10 cellular contexts compared by ENCODE assay signal in genomic region chr12:130281157-130281799, GRCh38. TPM values are rescaled to one million over a fixed set of nuclear protein-coding genes. Genes with fewer than 3 reads are reported as not detected.
A peak's percentile ranks its signal among the peaks of the same experiment; 100 is the strongest.
DNase-seq lines count a peak whose midpoint lies in the region; ATAC-seq and TF ChIP-seq lines count a peak whose summit lies in the region.
"Had no signal": no experiment of that assay in that cellular context is flagged by ENCODE, and none has a peak within 500 bp of the region (broad histone marks: within the 10 kb centered on the region; RNA-seq: fewer than 3 reads in every experiment).

No MANE protein-coding gene starts in this region.

- no peaks in the 10 kb centered on the region for H3K79me2 ChIP-seq in PC-9 (ENCODE audit: low read depth)

- H3F3A ChIP-seq in PC-9 (ENCODE audit: insufficient read depth, low read depth): no peaks in the 10 kb centered on the region

- no peaks in the 10 kb centered on the region for H3K4me1 ChIP-seq in PC-9 (replicated peaks; ENCODE audit: insufficient read depth)

- no peaks in the 10 kb centered on the region for H3K36me3 ChIP-seq in PC-9 (ENCODE audit: low read depth)

- 0 out of 2 replicates have a peak, but pooled peaks cover 3% of the 10 kb centered on the region for H3K27me3 ChIP-seq in PC-9 (ENCODE audit: insufficient read depth, low read depth)

- DNase-seq in EH (ENCODE audit: low read depth) (peak; percentile 1), PC-9 (peak in 1 of 2 experiments; percentile 9), dermis blood vessel endothelial cell (peak; percentile 3), nephron progenitor cell (peak; percentile 75), COR-L47 (lab: John Stamatoyannopoulos, UW) (no peak)

- no peak overlapping the region for H3K4me3 ChIP-seq in PC-9

- H3K9me2 ChIP-seq in PC-9 (ENCODE audit: insufficient read depth): no peaks in the 10 kb centered on the region

- H3K27ac ChIP-seq in PC-9: no peak overlapping the region

- peaks cover 11% of the 10 kb centered on the region for H3K27me3 Mint-ChIP-seq in nephron progenitor cell (ENCODE audit: low read depth, poor library complexity)
- H3K27me3 Mint-ChIP-seq: IgD-negative memory B cell had no signal

- POLR2A ChIA-PET in PC-9 (lab: Charles Lee; ENCODE audit: unreplicated experiment): no interaction called here

- H3K9me3 Mint-ChIP-seq in nephron progenitor cell: peaks cover 43% of the 10 kb centered on the region

- H3K27ac Mint-ChIP-seq in nephron progenitor cell: no peak overlapping the region
- H3K27ac Mint-ChIP-seq: IgD-negative memory B cell had no signal

- H3K9me3 ChIP-seq in PC-9 (ENCODE audit: insufficient read depth, low read depth): no peaks in the 10 kb centered on the region

- intact Hi-C loops in PC-9 (cut with micrococcal nuclease; ENCODE audit: unreplicated experiment): no loop called here

- no peaks in the 10 kb centered on the region for H4K20me1 ChIP-seq in PC-9 (ENCODE audit: insufficient read depth)

- peaks cover 9% of the 10 kb centered on the region for H3K36me3 Mint-ChIP-seq in nephron progenitor cell (ENCODE audit: low read depth)
- H3K36me3 Mint-ChIP-seq: IgD-negative memory B cell had no signal

- no TSS peak for BruUV-seq in PC-9 (replicated peaks; lab: Mats Ljungman, UMichigan)

- peaks cover 10% of the 10 kb centered on the region for H3K4me1 Mint-ChIP-seq in nephron progenitor cell
- H3K4me1 Mint-ChIP-seq: IgD-negative memory B cell had no signal

- TF ChIP-seq CTCF in PC-9 (conservative IDR thresholded peaks at IDR 0.05) (peak; percentile 56), nephron progenitor cell (IDR thresholded peaks at IDR 0.05) (peak; percentile 76)

- CTCF ChIA-PET in PC-9 (lab: Charles Lee): no interaction called here

- no peak overlapping the region for H3K4me2 ChIP-seq in PC-9

- no peak overlapping the region for H3K4me3 Mint-ChIP-seq in nephron progenitor cell
- H3K4me3 Mint-ChIP-seq: IgD-negative memory B cell had no signal

- ATAC-seq in GM18861 (IDR thresholded peaks at IDR 0.05; ENCODE audit: unreplicated experiment): no peak
- no peak for ATAC-seq in GM19397 (IDR thresholded peaks at IDR 0.05; ENCODE audit: unreplicated experiment)
- ATAC-seq in HG03432 (IDR thresholded peaks at IDR 0.05; ENCODE audit: unreplicated experiment): no peak

- H2AFZ ChIP-seq in PC-9: no peak overlapping the region

RNA-seq across cellular contexts. Expression of gene PIWIL1, which starts 56.4 kb away (rescaled TPM):
- total RNA-seq in PC-9 (2021): not detected in 2 replicates
- not detected in 2 replicates for total RNA-seq in dermis blood vessel endothelial cell
- total RNA-seq: glomerular endothelial cell had no signal
